ENCODE assay signal across 15 cellular contexts in the genomic region with DNA sequence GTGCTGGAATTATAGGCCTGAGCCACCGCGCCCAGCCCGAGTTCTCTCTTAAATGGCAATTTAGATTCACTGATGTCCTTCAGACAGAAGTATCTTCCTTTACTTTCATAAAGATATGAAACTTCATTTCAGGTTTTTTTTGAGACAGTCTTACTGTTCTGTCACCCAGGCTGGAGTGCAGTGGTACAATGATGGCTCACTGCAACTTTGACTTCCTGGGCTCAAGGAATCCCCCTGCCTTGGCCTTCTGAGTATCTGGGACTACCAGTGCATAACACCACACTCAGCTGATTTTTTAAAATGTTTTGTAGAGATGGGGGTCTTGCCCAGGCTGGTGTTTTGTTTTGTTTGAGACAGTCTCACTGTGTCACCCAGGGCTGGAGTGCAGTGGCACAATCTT.
"Had no signal": no experiment of that assay in that cellular context is flagged by ENCODE, and none has a peak within 500 bp of the region (broad histone marks: within the 10 kb centered on the region; RNA-seq: fewer than 3 reads in every experiment).

No MANE protein-coding gene starts in this region.

- H3K27me3 Mint-ChIP-seq: effector memory CD8-positive, alpha-beta T cell had no signal

- H3K4me3 Mint-ChIP-seq: activated naive CD4-positive, alpha-beta T cell treated with anti-CD3 and anti-CD28 coated beads for 36 hours; effector memory CD8-positive, alpha-beta T cell; T-helper 2 cell treated with Interferon-gamma antibody and Interleukin-4, amounts not matched to agents 5 μg/mL and 100 μg/mL, for 36 hours had no signal

- ATAC-seq: activated CD4-positive, CD25-positive, alpha-beta regulatory T cell treated with anti-CD3 and anti-CD28 coated beads, Interleukin-2, amount 50 U/mL, for 24 hours; body of pancreas; effector memory CD8-positive, alpha-beta T cell; gastrocnemius medialis; left lung had no signal

- H3K27ac Mint-ChIP-seq: activated naive CD4-positive, alpha-beta T cell treated with anti-CD3 and anti-CD28 coated beads for 36 hours; effector memory CD8-positive, alpha-beta T cell; T-helper 2 cell treated with Interferon-gamma antibody and Interleukin-4, amounts not matched to agents 5 μg/mL and 100 μg/mL, for 36 hours had no signal

- H3K9me3 Mint-ChIP-seq: activated naive CD4-positive, alpha-beta T cell treated with anti-CD3 and anti-CD28 coated beads for 36 hours; effector memory CD8-positive, alpha-beta T cell; T-helper 2 cell treated with Interferon-gamma antibody and Interleukin-4, amounts not matched to agents 5 μg/mL and 100 μg/mL, for 36 hours had no signal

- H3K4me3 ChIP-seq: body of pancreas, gastrocnemius medialis, left lung, thyroid gland, uterus had no signal

- DNase-seq: activated CD4-positive, alpha-beta T cell treated with anti-CD3 and anti-CD28 coated beads, Interleukin-2, amount 50 U/mL, for 48 hours; activated CD8-positive, alpha-beta memory T cell treated with anti-CD3 and anti-CD28 coated beads, Interleukin-2, amount 50 U/mL, for 4 hours; activated naive CD4-positive, alpha-beta T cell treated with anti-CD3 and anti-CD28 coated beads for 36 hours; amniotic stem cell; body of pancreas; central memory CD4-positive, alpha-beta T cell; effector memory CD8-positive, alpha-beta T cell; gastrocnemius medialis; left lung; mesendoderm; stimulated activated CD4-positive, alpha-beta T cell treated with anti-CD3 and anti-CD28 coated beads, Interleukin-4, amount 100 ng/mL, for 1 hour; thyroid gland; uterus had no signal
